ENCODE assay signal across 8 cellular contexts in genomic region chr1:225809842-225810578, GRCh38. TPM values are rescaled to one million over a fixed set of nuclear protein-coding genes. Genes with fewer than 3 reads are reported as not detected.
DNase-seq lines count a peak whose midpoint lies in the region; ATAC-seq lines count a peak whose summit lies in the region.

EPHX1 (plus strand) TSS chr1:225810124; CDS start chr1:225828730, 18,606 bp downstream.

- peak within 1 kb of the TSS in 1 of 2 experiments; percentile 79 for H2BK12ac ChIP-seq in mesenchymal stem cell (ENCODE audit: low read length in 2 of 2)

- H4K8ac ChIP-seq in mesenchymal stem cell (ENCODE audit: low read length) = no peak within 1 kb of the TSS

- ATAC-seq in HG03439 (IDR thresholded peaks at IDR 0.05; ENCODE audit: unreplicated experiment) = peak; percentile 91
- ATAC-seq in activated CD8-positive, alpha-beta T cell treated with anti-CD3 and anti-CD28 coated beads, Interleukin-2, amount 10 ng/mL, durations not matched to agents 7 days and 5 days = peak; percentile 97

- peak in 13 of 14 donors; percentile 47 to 88 (median 72) for DNase-seq in C1 segment of cervical spinal cord (lab: John Stamatoyannopoulos, UW)
- DNase-seq in GM19238 (ENCODE audit: insufficient read length, low spot score) = peak; percentile 90
- DNase-seq in NCI-H69 (lab: John Stamatoyannopoulos, UW) = peak; percentile 91
- peak; percentile 74 for DNase-seq in activated CD8-positive, alpha-beta T cell treated with anti-CD3 and anti-CD28 coated beads, Interleukin-2, amount 10 ng/mL, durations not matched to agents 7 days and 5 days
- DNase-seq in effector memory CD4-positive, alpha-beta T cell = peak; percentile 4 to 24 (median 22)
- peak; percentile 91 for DNase-seq in mesenchymal stem cell
- DNase-seq in stimulated activated CD8-positive, alpha-beta memory T cell treated with anti-CD3 and anti-CD28 coated beads, Interleukin-12 subunit alpha, Interleukin-12 subunit beta, amount 100 ng/mL, for 24 hours (ENCODE audit: extremely low read depth) = peak; percentile 31

- CTCF ChIA-PET in activated CD8-positive, alpha-beta T cell treated with anti-CD3 and anti-CD28 coated beads, Interleukin-2, amount 10 ng/mL, durations not matched to agents 7 days and 5 days (lab: Charles Lee) = interaction anchor here (1.5 to 3.7 kb wide), 2 partner anchors 10 to 32 kb away, joined by 4 to 13 read pairs; partner anchors contain the start of gene SRP9

- H2BK15ac ChIP-seq in mesenchymal stem cell (ENCODE audit: low read depth, poor library complexity, severe bottlenecking) = peak within 1 kb of the TSS; percentile 80

- H2AFZ ChIP-seq in mesenchymal stem cell (ENCODE audit: low read depth, low read length) = peak within 1 kb of the TSS; percentile 73

- no peak within 1 kb of the TSS for H2AK5ac ChIP-seq in mesenchymal stem cell (ENCODE audit: low read length, severe bottlenecking)

- H3K4me3 ChIP-seq in effector memory CD4-positive, alpha-beta T cell (ENCODE audit: insufficient read depth, low read depth, low read length, poor library complexity, severe bottlenecking) = peak within 1 kb of the TSS; percentile 58
- H3K4me3 ChIP-seq in mesenchymal stem cell (ENCODE audit: insufficient read depth in 1 of 2, low read depth in 1 of 2, low read length in 2 of 2) = peak within 1 kb of the TSS; percentile 81 to 90

- 1% methylated on average over 65 of the region's 80 CpGs for WGBS in mesenchymal stem cell

- H3K27me3 ChIP-seq in effector memory CD4-positive, alpha-beta T cell (replicated peaks; ENCODE audit: control insufficient read depth, insufficient read depth, low read length, poor library complexity, severe bottlenecking) = no peaks in the 10 kb centered on the region
- no peaks in the 10 kb centered on the region for H3K27me3 ChIP-seq in mesenchymal stem cell (ENCODE audit: control insufficient read depth in 1 of 2, insufficient read depth in 1 of 2, low read length in 2 of 2)

- peaks cover 5% of the 10 kb centered on the region for H3K4me1 ChIP-seq in effector memory CD4-positive, alpha-beta T cell (ENCODE audit: control insufficient read depth, insufficient read depth, low read length, poor library complexity, severe bottlenecking)
- H3K4me1 ChIP-seq in mesenchymal stem cell (ENCODE audit: control insufficient read depth, insufficient read depth, low read depth, low read length) = peaks cover 19% of the 10 kb centered on the region

- H3K9me3 Mint-ChIP-seq in activated CD8-positive, alpha-beta T cell treated with anti-CD3 and anti-CD28 coated beads, Interleukin-2, amount 10 ng/mL, durations not matched to agents 7 days and 5 days (ENCODE audit: insufficient read depth) = no peaks in the 10 kb centered on the region

- POLR2A ChIA-PET in activated CD8-positive, alpha-beta T cell treated with anti-CD3 and anti-CD28 coated beads, Interleukin-2, amount 10 ng/mL, durations not matched to agents 7 days and 5 days (lab: Charles Lee) = interaction anchor here (0.6 to 3.0 kb wide), 4 partner anchors 32 to 99 kb away, joined by 3 to 12 read pairs (median 4); partner anchors contain the start of genes SRP9 and TMEM63A

- H3K27me3 Mint-ChIP-seq in activated CD8-positive, alpha-beta T cell treated with anti-CD3 and anti-CD28 coated beads, Interleukin-2, amount 10 ng/mL, durations not matched to agents 7 days and 5 days (ENCODE audit: low read depth) = peaks cover 11% of the 10 kb centered on the region

- H2BK5ac ChIP-seq in mesenchymal stem cell (ENCODE audit: low read depth, low read length, poor library complexity, severe bottlenecking) = no peak within 1 kb of the TSS

- no peaks in the 10 kb centered on the region for H3K36me3 ChIP-seq in effector memory CD4-positive, alpha-beta T cell (ENCODE audit: control insufficient read depth, insufficient read depth, low read length)
- H3K36me3 ChIP-seq in mesenchymal stem cell (ENCODE audit: control insufficient read depth in 1 of 2, insufficient read depth in 2 of 2, low read depth in 1 of 2, low read length in 2 of 2) = peaks cover 4 to 5% of the 10 kb centered on the region in 2 experiments

- H4K91ac ChIP-seq in mesenchymal stem cell (ENCODE audit: low read length) = no peak within 1 kb of the TSS

- H3K27ac Mint-ChIP-seq in activated CD8-positive, alpha-beta T cell treated with anti-CD3 and anti-CD28 coated beads, Interleukin-2, amount 10 ng/mL, durations not matched to agents 7 days and 5 days = no peak within 1 kb of the TSS

- H3K23ac ChIP-seq in mesenchymal stem cell (ENCODE audit: low read length in 2 of 2) = peak within 1 kb of the TSS in 1 of 2 experiments; percentile 86

- peak within 1 kb of the TSS; percentile 77 for H3K4me2 ChIP-seq in mesenchymal stem cell (ENCODE audit: low read length, poor library complexity, severe bottlenecking)

- peak within 1 kb of the TSS; percentile 69 to 92 for H3K18ac ChIP-seq in mesenchymal stem cell (ENCODE audit: low read depth in 1 of 2, low read length in 2 of 2)

- H3K9me3 ChIP-seq in effector memory CD4-positive, alpha-beta T cell (ENCODE audit: control insufficient read depth, low read length) = no peaks in the 10 kb centered on the region
- no peaks in the 10 kb centered on the region for H3K9me3 ChIP-seq in mesenchymal stem cell (ENCODE audit: control insufficient read depth, low read length)

- H3K4me3 Mint-ChIP-seq in activated CD8-positive, alpha-beta T cell treated with anti-CD3 and anti-CD28 coated beads, Interleukin-2, amount 10 ng/mL, durations not matched to agents 7 days and 5 days = peak within 1 kb of the TSS; percentile 76

- H3K27ac ChIP-seq in effector memory CD4-positive, alpha-beta T cell (ENCODE audit: insufficient read depth, low read length, poor library complexity, severe bottlenecking) = no peak within 1 kb of the TSS
- no peak within 1 kb of the TSS for H3K27ac ChIP-seq in mesenchymal stem cell (ENCODE audit: low read length, poor library complexity, severe bottlenecking)

- H3K4ac ChIP-seq in mesenchymal stem cell (ENCODE audit: low read depth in 1 of 2, low read length in 2 of 2) = peak within 1 kb of the TSS in 1 of 2 experiments; percentile 24

- H3K79me1 ChIP-seq in mesenchymal stem cell (replicated peaks; ENCODE audit: low read length, poor library complexity, severe bottlenecking) = peaks cover 16% of the 10 kb centered on the region

- H3K9ac ChIP-seq in mesenchymal stem cell (ENCODE audit: low read length) = peak within 1 kb of the TSS; percentile 90

- H3K14ac ChIP-seq in mesenchymal stem cell (ENCODE audit: low read length in 2 of 2) = peak within 1 kb of the TSS in 1 of 2 experiments; percentile 96

- H2BK120ac ChIP-seq in mesenchymal stem cell (ENCODE audit: low read depth, low read length) = no peak within 1 kb of the TSS

- peaks cover 16% of the 10 kb centered on the region for H3K4me1 Mint-ChIP-seq in activated CD8-positive, alpha-beta T cell treated with anti-CD3 and anti-CD28 coated beads, Interleukin-2, amount 10 ng/mL, durations not matched to agents 7 days and 5 days (ENCODE audit: low read depth)

- no peaks in the 10 kb centered on the region for H3K36me3 Mint-ChIP-seq in activated CD8-positive, alpha-beta T cell treated with anti-CD3 and anti-CD28 coated beads, Interleukin-2, amount 10 ng/mL, durations not matched to agents 7 days and 5 days (ENCODE audit: low read depth)

RNA-seq across cellular contexts. Expression of gene EPHX1, which starts in this region (rescaled TPM):
- total RNA-seq in activated CD8-positive, alpha-beta T cell treated with anti-CD3 and anti-CD28 coated beads, Interleukin-2, amount 10 ng/mL, durations not matched to agents 7 days and 5 days = 1 to 10 TPM; 1.5 to 2.0 TPM
- 58.9 TPM for polyA plus RNA-seq in mesenchymal stem cell (2013, experiment 1 of 2)
- 59.0 TPM for polyA plus RNA-seq in mesenchymal stem cell (2013, experiment 2 of 2)

Comparison
In these comparisons a context has a peak if more than half of its experiments do, and no peak if none do; other contexts are left out.
1. DNase-seq: peak in every context shown above with its lines; median percentile 91 in NCI-H69; 91 in mesenchymal stem cell; 90 in GM19238; 74 in activated CD8-positive, alpha-beta T cell treated with anti-CD3 and anti-CD28 coated beads, Interleukin-2, amount 10 ng/mL, durations not matched to agents 7 days and 5 days; 72 in C1 segment of cervical spinal cord; 31 in stimulated activated CD8-positive, alpha-beta memory T cell treated with anti-CD3 and anti-CD28 coated beads, Interleukin-12 subunit alpha, Interleukin-12 subunit beta, amount 100 ng/mL, for 24 hours; 22 in effector memory CD4-positive, alpha-beta T cell.